1 cellular context compared by ENCODE assay signal in the genomic region with DNA sequence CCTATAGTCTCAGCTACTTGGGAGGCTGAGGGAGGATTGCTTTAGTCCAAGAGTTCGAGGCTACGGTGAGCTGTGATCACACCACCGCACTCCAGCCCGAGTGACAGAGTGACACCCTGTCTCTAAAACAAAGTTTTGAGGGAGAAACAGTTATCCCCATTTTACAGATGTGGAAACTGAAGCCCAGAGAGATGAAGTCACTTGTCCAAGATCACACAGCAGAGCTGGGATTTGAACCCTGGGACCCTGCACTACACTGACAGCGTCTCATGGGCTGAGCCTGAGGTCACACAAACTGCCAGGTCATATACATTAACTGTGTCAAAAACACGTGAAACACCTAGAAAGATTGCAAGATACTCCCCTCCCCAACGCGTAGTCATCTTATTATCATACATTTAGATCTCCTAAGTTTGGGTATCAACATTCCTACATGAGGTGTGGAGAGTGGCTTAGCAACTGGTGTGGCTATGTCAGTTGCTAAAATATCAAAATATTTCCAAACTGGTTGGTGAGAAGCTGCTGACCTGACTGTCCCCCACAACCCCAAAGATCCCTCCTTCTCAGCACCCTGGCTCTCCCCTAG.
A peak's percentile ranks its signal among the peaks of the same experiment; 100 is the strongest.
TF ChIP-seq lines count a peak whose summit lies in the region.

No MANE protein-coding gene starts in this region.

TF ChIP-seq in HEK293, 187 proteins besides CTCF, POLR2A, EP300 and RAD21:
- no peak for TF ChIP-seq ZNF202 (tag by site-specific recombination; IDR thresholded peaks at IDR 0.05; ENCODE audit: borderline replicate concordance)
- TF ChIP-seq ZNF768 (tag by site-specific recombination; IDR thresholded peaks at IDR 0.05) = 0 out of 2 replicates have a peak, but pooled peaks have one; percentile 17
